In the genomic region with DNA sequence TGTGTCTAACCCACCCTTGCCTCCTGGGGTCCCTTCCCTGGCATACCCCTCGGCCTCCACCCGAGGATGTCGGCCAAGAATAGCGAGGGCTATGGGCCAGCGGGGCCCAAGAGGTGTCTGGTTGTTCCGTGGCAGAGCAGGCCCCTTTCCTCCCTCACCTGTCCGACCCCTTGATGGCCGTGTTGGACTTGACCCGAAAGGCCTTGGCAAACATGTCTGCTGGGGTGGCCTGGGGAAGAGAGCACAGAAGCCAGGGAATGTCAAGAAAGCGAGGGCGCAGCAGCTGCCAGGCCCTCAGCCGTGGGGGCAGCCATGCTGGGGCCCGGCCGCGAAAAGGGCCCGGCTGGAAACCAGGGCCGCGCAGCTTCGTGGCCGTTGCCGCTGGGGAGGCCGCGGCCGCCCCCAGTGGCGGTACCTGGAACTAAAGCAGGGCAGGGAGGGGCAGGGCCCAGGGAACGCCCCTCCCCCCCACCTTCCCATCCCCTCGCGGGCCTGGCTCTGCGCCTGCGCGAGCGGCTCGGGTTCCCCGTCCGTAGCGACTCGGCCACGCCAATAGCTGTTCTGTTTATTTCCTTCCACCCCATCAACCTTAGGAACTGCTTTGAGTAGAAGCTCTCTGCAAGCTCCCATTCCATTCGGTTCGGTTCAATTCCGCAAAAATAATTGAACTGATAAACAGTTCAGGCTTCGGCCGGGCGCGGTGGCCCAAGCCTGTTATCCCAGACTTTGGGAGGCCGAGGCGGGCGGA, we compare ENCODE assay signal across 8 cellular contexts. TPM values are rescaled to one million over a fixed set of nuclear protein-coding genes. Genes with fewer than 3 reads are reported as not detected.
DNase-seq lines count a peak whose midpoint lies in the region; ATAC-seq and TF ChIP-seq lines count a peak whose summit lies in the region.

Gene EIF2D, minus strand, starts transcription at position 337 of the 748 bp plus-strand sequence. Its CDS starts 123 bp downstream, at position 214.

- 5% methylated on average over 48 of the region's 48 CpGs for WGBS in prostate gland

- H3K4me1 Mint-ChIP-seq in T-helper 17 cell, result peaks cover 18% of the 10 kb centered on the region

- no peaks in the 10 kb centered on the region for H3K27me3 ChIP-seq in prostate gland (replicated peaks; ENCODE audit: insufficient read depth)

- H3K4me1 ChIP-seq in prostate gland (replicated peaks), result peaks cover 5% of the 10 kb centered on the region

- H3K27ac ChIP-seq in prostate gland, result peak within 1 kb of the TSS; percentile 76 to 85

- TF ChIP-seq CTCF in GM13977 (IDR thresholded peaks at IDR 0.05; ENCODE audit: extremely low read depth, insufficient read depth, missing control alignments) (peak; percentile 98), prostate gland (IDR thresholded peaks at IDR 0.05) (peak; percentile 92 to 99 (median 96))

- H3K27ac Mint-ChIP-seq in T-helper 17 cell, result peak within 1 kb of the TSS; percentile 98

- H3K4me3 ChIP-seq in prostate gland, result peak within 1 kb of the TSS; percentile 47 to 66

- in situ Hi-C loops in GM13977 (cut with MboI; ENCODE audit: low pct_unique_long_range_greater_than_20kb, low sequenced_read_pairs, unreplicated experiment), result no loop called here

- H3K9me3 ChIP-seq in T-helper 17 cell (ENCODE audit: control insufficient read depth, low read length, poor library complexity, severe bottlenecking), result no peaks in the 10 kb centered on the region
- no peaks in the 10 kb centered on the region for H3K9me3 ChIP-seq in prostate gland

- DNase-seq in GM13977 (ENCODE audit: low spot score) (peak; percentile 98), NCI-H187 (lab: John Stamatoyannopoulos, UW) (peak; percentile 99), T-helper 17 cell (peak; percentile 92 to 96 (median 93)), amniotic stem cell (lab: John Stamatoyannopoulos, UW) (peak; percentile 72), left cardiac atrium (peak; percentile 93), prostate gland (ENCODE audit: low spot score) (peak; percentile 92), ureter (ENCODE audit: low spot score) (peak; percentile 95)

- peaks cover 2% of the 10 kb centered on the region for H3K36me3 Mint-ChIP-seq in T-helper 17 cell (ENCODE audit: low read depth)

- no peaks in the 10 kb centered on the region for H3K36me3 ChIP-seq in prostate gland

- ATAC-seq in HG02885 (IDR thresholded peaks at IDR 0.05; ENCODE audit: poor library complexity, unreplicated experiment), result peak; percentile 92
- peak; percentile 98 for ATAC-seq in T-helper 17 cell
- peak; percentile 99 for ATAC-seq in left cardiac atrium

- peaks cover 10% of the 10 kb centered on the region for H3K27me3 Mint-ChIP-seq in T-helper 17 cell

- TF ChIP-seq POLR2A in prostate gland (IDR thresholded peaks at IDR 0.05), result peak; percentile 64

- H3K4me3 Mint-ChIP-seq in T-helper 17 cell, result peak within 1 kb of the TSS; percentile 94

- intact Hi-C loops in left cardiac atrium (cut with DNase I), result no loop called here
- intact Hi-C loops in prostate gland (cut with DNase I), result no loop called here

RNA-seq across cellular contexts. Expression of gene EIF2D, which starts in this region (rescaled TPM):
- 10 to 100 TPM; 43.6 to 45.4 TPM for total RNA-seq in T-helper 17 cell
- 10 to 100 TPM; 22.9 to 27.8 TPM for total RNA-seq in left cardiac atrium
- total RNA-seq in prostate gland, result 10 to 100 TPM; 42.8 to 60.2 TPM
- total RNA-seq in ureter, result 58.6 TPM

Comparison
In these comparisons a context has a peak if more than half of its experiments do, and no peak if none do; other contexts are left out.
1. Peak in every context shown above with its lines: DNase-seq, ATAC-seq, H3K4me3 ChIP-seq and H3K27ac ChIP-seq.